27 cellular contexts compared by ENCODE assay signal in the genomic region with DNA sequence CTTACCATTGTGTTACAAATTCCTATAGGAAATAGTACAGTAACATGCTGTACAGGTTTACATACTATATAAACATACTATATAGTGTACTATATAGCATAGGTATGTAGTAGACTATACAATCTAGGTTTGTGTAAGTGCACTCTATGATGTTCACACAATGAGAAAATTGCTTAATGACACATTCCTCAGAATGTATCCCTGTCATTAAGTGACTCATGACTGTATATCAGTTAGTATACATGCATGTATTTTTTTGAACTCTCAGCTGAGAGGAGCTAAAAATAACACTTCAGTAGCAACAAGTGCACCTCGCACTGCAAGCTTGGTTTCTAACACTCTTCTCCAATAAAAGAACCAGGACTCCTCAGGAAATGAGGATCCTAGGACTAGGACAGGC. TPM values are rescaled to one million over a fixed set of nuclear protein-coding genes. Genes with fewer than 3 reads are reported as not detected.
"Had no signal": no experiment of that assay in that cellular context is flagged by ENCODE, and none has a peak within 500 bp of the region (broad histone marks: within the 10 kb centered on the region; RNA-seq: fewer than 3 reads in every experiment).

No MANE protein-coding gene starts in this region.

- H3K9me3 ChIP-seq: breast epithelium, heart left ventricle, pancreas, prostate gland, stomach, thyroid gland, upper lobe of right lung had no signal

- H3K36me3 ChIP-seq: breast epithelium, heart left ventricle, pancreas, prostate gland, stomach, thyroid gland, upper lobe of right lung had no signal

- H3K4me3 ChIP-seq: breast epithelium, heart left ventricle, pancreas, prostate gland, skin epidermis, stomach, thyroid gland, upper lobe of right lung had no signal

- ATAC-seq: activated CD4-positive, alpha-beta T cell treated with anti-CD3 and anti-CD28 coated beads for 36 hours; activated naive CD4-positive, alpha-beta T cell treated with anti-CD3 and anti-CD28 coated beads, Interleukin-2, amount 50 U/mL, for 72 hours; activated T-cell treated with anti-CD3 and anti-CD28 coated beads, Interleukin-2, amount 50 U/mL, for 72 hours; left ventricle myocardium superior; pancreas; sciatic nerve; stimulated activated naive B cell treated with anti-CD40 and anti-IgM and Interleukin-4, amounts not matched to agents 10 μg/mL and 1 μg/mL and 100 μg/mL, for 72 hours; upper lobe of right lung had no signal

- H3K27ac ChIP-seq: breast epithelium, heart left ventricle, pancreas, prostate gland, skin epidermis, stomach, thyroid gland, upper lobe of right lung had no signal

- DNase-seq: activated CD4-positive, alpha-beta T cell treated with anti-CD3 and anti-CD28 coated beads for 36 hours; activated CD4-positive, alpha-beta T cell treated with anti-CD3 and anti-CD28 coated beads, Interleukin-2, amount 50 U/mL, for 4 hours; activated CD4-positive, CD25-positive, alpha-beta regulatory T cell; activated naive CD4-positive, alpha-beta T cell; activated T-cell treated with anti-CD3 and anti-CD28 coated beads for 4 hours; activated T-cell treated with anti-CD3 and anti-CD28 coated beads, Interleukin-2, amount 50 U/mL, for 72 hours; dermis blood vessel endothelial cell; effector CD4-positive, alpha-beta T cell; heart left ventricle; hypothalamus; left ventricle myocardium superior; naive B cell; pancreas; retina; stimulated activated CD4-positive, alpha-beta T cell treated with anti-CD3 and anti-CD28 coated beads, Interleukin-1b, Interleukin-23, amount 100 ng/mL, for 48 hours; stimulated activated CD4-positive, alpha-beta T cell treated with anti-CD3 and anti-CD28 coated beads, Interleukin-4, amount 100 ng/mL, for 4 hours; stimulated activated CD8-positive, alpha-beta memory T cell treated with anti-CD3 and anti-CD28 coated beads, Interleukin-4, amount 100 ng/mL, for 48 hours; stimulated activated naive B cell treated with anti-CD40 and anti-IgM and Interleukin-4, amounts not matched to agents 10 μg/mL and 1 μg/mL and 100 μg/mL, for 72 hours; stomach; thyroid gland; upper lobe of right lung had no signal

- H3K4me1 ChIP-seq: breast epithelium, prostate gland, upper lobe of right lung had no signal

- H3K27me3 ChIP-seq: breast epithelium, heart left ventricle, pancreas, stomach, thyroid gland, upper lobe of right lung had no signal

RNA-seq across cellular contexts. Expression of a gene that starts 19.5 kb away (rescaled TPM):
- total RNA-seq: activated CD4-positive, alpha-beta T cell treated with anti-CD3 and anti-CD28 coated beads for 36 hours; activated naive CD4-positive, alpha-beta T cell treated with anti-CD3 and anti-CD28 coated beads, Interleukin-2, amount 50 U/mL, for 72 hours; activated T-cell treated with anti-CD3 and anti-CD28 coated beads, Interleukin-2, amount 50 U/mL, for 72 hours; dermis blood vessel endothelial cell; T-helper 1 cell treated with Interleukin-12 subunit alpha and Interleukin-12 subunit beta and Interleukin-4 antibody, amounts not matched to agents 30 ng/mL and 1 ng/mL, for 36 hours had no signal
